16 cellular contexts compared by ENCODE assay signal in the genomic region with DNA sequence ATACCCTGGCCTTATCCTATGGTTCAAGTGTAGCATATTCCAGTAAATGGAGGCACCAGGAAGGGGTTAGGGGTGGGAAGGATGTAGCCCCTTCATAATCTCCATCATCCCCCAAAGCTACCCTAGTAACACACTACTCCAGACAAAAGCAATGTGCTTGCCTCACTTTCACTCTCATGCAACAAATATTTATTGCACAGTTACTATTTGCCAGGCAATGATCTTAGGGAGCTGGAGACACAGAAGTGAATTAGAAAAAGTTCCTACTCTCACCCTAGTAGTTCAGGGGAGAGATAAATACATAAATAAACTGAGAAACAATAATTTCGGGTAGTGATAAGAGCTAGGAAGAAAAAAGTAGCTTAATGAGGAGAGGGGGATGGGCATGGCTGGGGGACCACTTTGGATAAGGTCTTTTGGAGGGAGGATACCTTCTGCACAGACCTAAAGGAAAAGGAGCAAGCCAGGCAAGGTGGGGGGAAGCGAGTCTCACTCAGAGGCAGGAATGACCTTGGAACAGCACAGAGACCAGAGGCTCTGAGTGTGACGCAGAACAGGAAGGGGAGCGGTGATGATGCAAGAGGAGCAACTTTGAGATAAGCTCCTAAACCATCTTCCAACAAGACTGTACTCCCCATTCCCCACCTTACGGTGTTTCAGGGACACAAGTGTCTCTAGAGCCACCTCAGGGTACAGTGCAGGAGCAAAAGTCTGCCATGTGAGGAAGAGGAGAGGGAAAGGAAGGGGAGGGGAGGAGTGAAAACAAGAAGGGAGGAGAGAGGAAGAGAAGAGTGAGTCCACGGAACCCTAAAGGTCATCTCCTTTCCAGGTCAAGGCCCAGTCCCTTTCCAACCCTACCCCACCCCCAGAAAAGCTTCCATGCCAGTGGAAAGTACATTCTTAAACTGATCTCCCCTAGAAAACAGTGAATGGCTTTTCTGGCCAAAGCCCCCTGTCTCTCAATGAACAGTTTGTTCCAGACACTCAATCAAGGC. TPM values are rescaled to one million over a fixed set of nuclear protein-coding genes. Genes with fewer than 3 reads are reported as not detected.
DNase-seq lines count a peak whose midpoint lies in the region; ATAC-seq and TF ChIP-seq lines count a peak whose summit lies in the region.
"Had no signal": no experiment of that assay in that cellular context is flagged by ENCODE, and none has a peak within 500 bp of the region (broad histone marks: within the 10 kb centered on the region; RNA-seq: fewer than 3 reads in every experiment).

No MANE protein-coding gene starts in this region.

- peaks cover 20% of the 10 kb centered on the region for H3K4me1 ChIP-seq in adipocyte (ENCODE audit: control insufficient read depth, insufficient read depth, low read length)
- H3K4me1 ChIP-seq in gastroesophageal sphincter, result peaks cover 10 to 97% (median 25%) of the 10 kb centered on the region in 3 donors
- H3K4me1 ChIP-seq: SJCRH30 had no signal

- DNase-seq in HCEC 1CT, result peak; percentile 22
- DNase-seq in adipocyte (ENCODE audit: low read depth), result peak; percentile 44
- DNase-seq in stimulated activated naive B cell treated with anti-CD40 and anti-IgM and Interleukin-4, amounts not matched to agents 10 μg/mL and 1 μg/mL and 100 μg/mL, for 72 hours, result no peak
- DNase-seq in activated CD4-positive, alpha-beta T cell treated with anti-CD3 and anti-CD28 coated beads for 4 hours, result no peak
- DNase-seq in GM10248 (ENCODE audit: extremely low spot score), result no peak
- DNase-seq: activated CD4-positive, alpha-beta T cell treated with anti-CD3 and anti-CD28 coated beads, Interleukin-2, amount 10 ng/mL, durations not matched to agents 7 days and 5 days; DMS79 treated with DMSO at 0.1 percent for 48 hours; NCI-H1436 treated with DMSO at 0.1 percent for 48 hours; nucleus accumbens; SJCRH30; small intestine; stimulated activated naive CD4-positive, alpha-beta T cell; T-helper 9 cell had no signal

- H3K4me1 Mint-ChIP-seq in stimulated activated naive B cell treated with anti-CD40 and anti-IgM and Interleukin-4, amounts not matched to agents 10 μg/mL and 1 μg/mL and 100 μg/mL, for 72 hours, result peaks cover 58 to 84% of the 10 kb centered on the region in 2 donors

- H3K27ac ChIP-seq in gastroesophageal sphincter, result peak overlapping the region; percentile 9 to 80 (median 70)
- H3K27ac ChIP-seq: SJCRH30 had no signal

- no peak overlapping the region for H3K9ac ChIP-seq in adipocyte (ENCODE audit: low read length)

- no peak for TF ChIP-seq POLR2A in gastroesophageal sphincter (IDR thresholded peaks at IDR 0.05)

- POLR2A ChIA-PET in GM10248 (lab: Yijun Ruan, JAX), result no interaction called here

- peak; percentile 77 for ATAC-seq in gastroesophageal sphincter
- ATAC-seq in stimulated activated naive B cell treated with anti-CD40 and anti-IgM and Interleukin-4, amounts not matched to agents 10 μg/mL and 1 μg/mL and 100 μg/mL, for 72 hours (replicated peaks), result no peak
- no peak for ATAC-seq in HG02610 (IDR thresholded peaks at IDR 0.05; ENCODE audit: unreplicated experiment)

- WGBS in gastroesophageal sphincter (ENCODE audit: low coverage in 1 of 2), 2 donors, result 78 to 83% methylated on average over 4 to 6 of the region's 6 CpGs

- no peak overlapping the region for H3K4me3 ChIP-seq in adipocyte (ENCODE audit: low read length)
- no peak overlapping the region for H3K4me3 ChIP-seq in gastroesophageal sphincter
- H3K4me3 ChIP-seq: HAP-1, SJCRH30 had no signal

- CTCF ChIA-PET in GM10248 (lab: Yijun Ruan, JAX), result interaction anchor here (1.1 to 1.7 kb wide), 4 partner anchors 8 to 65 kb away, joined by 3 to 5 read pairs (median 4); no protein-coding TSS in a partner anchor

- no peak for TF ChIP-seq CTCF in gastroesophageal sphincter (IDR thresholded peaks at IDR 0.05)
- TF ChIP-seq CTCF in GM10248 (IDR thresholded peaks at IDR 0.05; ENCODE audit: control extremely low read depth, extremely low read depth, low read depth, missing control alignments), result no peak

- H3K36me3 ChIP-seq in adipocyte (ENCODE audit: control insufficient read depth, insufficient read depth, low read length, severe bottlenecking) (no peaks in the 10 kb centered on the region), gastroesophageal sphincter (no peaks in the 10 kb centered on the region)
- H3K36me3 ChIP-seq: HAP-1, SJCRH30 had no signal

- H3K27me3 Mint-ChIP-seq in stimulated activated naive B cell treated with anti-CD40 and anti-IgM and Interleukin-4, amounts not matched to agents 10 μg/mL and 1 μg/mL and 100 μg/mL, for 72 hours, result no peaks in the 10 kb centered on the region
- H3K27me3 Mint-ChIP-seq: activated CD4-positive, alpha-beta T cell treated with anti-CD3 and anti-CD28 coated beads, Interleukin-2, amount 10 ng/mL, durations not matched to agents 7 days and 5 days had no signal

- H3K9me3 Mint-ChIP-seq in stimulated activated naive B cell treated with anti-CD40 and anti-IgM and Interleukin-4, amounts not matched to agents 10 μg/mL and 1 μg/mL and 100 μg/mL, for 72 hours, result peaks cover 3% of the 10 kb centered on the region in 2 donors

- no peak overlapping the region for H3K4me3 Mint-ChIP-seq in stimulated activated naive B cell treated with anti-CD40 and anti-IgM and Interleukin-4, amounts not matched to agents 10 μg/mL and 1 μg/mL and 100 μg/mL, for 72 hours
- H3K4me3 Mint-ChIP-seq: activated CD4-positive, alpha-beta T cell treated with anti-CD3 and anti-CD28 coated beads, Interleukin-2, amount 10 ng/mL, durations not matched to agents 7 days and 5 days had no signal

- H3K27me3 ChIP-seq in adipocyte (replicated peaks; ENCODE audit: control insufficient read depth, insufficient read depth, low read length), result no peaks in the 10 kb centered on the region
- H3K27me3 ChIP-seq in gastroesophageal sphincter, result no peaks in the 10 kb centered on the region
- H3K27me3 ChIP-seq: SJCRH30 had no signal

- no peak for TF ChIP-seq EP300 in gastroesophageal sphincter (IDR thresholded peaks at IDR 0.05)

- peaks cover 27 to 28% of the 10 kb centered on the region in 2 donors for H3K36me3 Mint-ChIP-seq in stimulated activated naive B cell treated with anti-CD40 and anti-IgM and Interleukin-4, amounts not matched to agents 10 μg/mL and 1 μg/mL and 100 μg/mL, for 72 hours

- H3K27ac Mint-ChIP-seq in stimulated activated naive B cell treated with anti-CD40 and anti-IgM and Interleukin-4, amounts not matched to agents 10 μg/mL and 1 μg/mL and 100 μg/mL, for 72 hours, result peak overlapping the region; percentile 51
- H3K27ac Mint-ChIP-seq: activated CD4-positive, alpha-beta T cell treated with anti-CD3 and anti-CD28 coated beads, Interleukin-2, amount 10 ng/mL, durations not matched to agents 7 days and 5 days had no signal

- no peaks in the 10 kb centered on the region for H3K9me3 ChIP-seq in adipocyte (ENCODE audit: control insufficient read depth, low read length)
- no peaks in the 10 kb centered on the region for H3K9me3 ChIP-seq in gastroesophageal sphincter
- H3K9me3 ChIP-seq: HAP-1, SJCRH30 had no signal

RNA-seq across cellular contexts. Expression of a gene that starts 54.3 kb away (rescaled TPM):
- total RNA-seq in gastroesophageal sphincter, result 10 to 100 TPM; 27.8 to 36.5 (median 30.5) TPM

Comparison
In these comparisons a context has a peak if more than half of its experiments do, and no peak if none do; other contexts are left out.
1. DNase-seq: peak in HCEC 1CT (single experiment) and adipocyte (single experiment); none in stimulated activated naive B cell treated with anti-CD40 and anti-IgM and Interleukin-4, amounts not matched to agents 10 μg/mL and 1 μg/mL and 100 μg/mL, for 72 hours (single experiment), activated CD4-positive, alpha-beta T cell treated with anti-CD3 and anti-CD28 coated beads for 4 hours (0 of 2) and GM10248 (single experiment).